Comparison of ENCODE assay signal across 1 cellular context in the genomic region with DNA sequence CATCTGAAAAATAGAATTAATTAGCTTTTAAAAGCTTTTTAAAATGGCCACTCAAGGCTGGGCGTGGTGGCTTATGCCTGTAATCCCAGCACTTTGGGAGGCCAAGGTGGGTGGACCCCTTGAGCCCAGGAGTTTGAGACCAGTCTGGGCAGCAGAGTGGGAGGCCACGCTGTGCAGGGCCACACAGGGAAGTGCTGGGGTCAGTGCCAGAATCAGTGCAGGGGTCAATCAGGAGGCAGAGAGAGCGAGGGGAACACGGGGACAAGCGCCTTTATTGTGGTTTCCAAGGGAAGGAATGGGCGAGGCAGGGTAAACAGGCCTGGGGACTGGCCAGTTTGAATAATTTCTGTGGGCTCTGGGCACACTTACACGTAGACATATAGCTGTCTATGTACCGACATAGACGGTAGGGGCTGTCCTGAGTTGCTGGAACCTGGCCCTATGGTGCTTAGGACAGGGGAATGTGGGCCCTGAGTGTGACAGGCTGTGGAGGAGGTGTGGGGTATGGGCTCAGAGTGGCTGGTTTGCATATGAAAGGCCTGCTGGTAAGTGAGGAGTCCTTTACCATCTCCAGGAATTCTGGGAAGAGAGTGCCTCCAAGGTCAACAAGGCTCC.
A peak's percentile ranks its signal among the peaks of the same experiment; 100 is the strongest.
TF ChIP-seq lines count a peak whose summit lies in the region.

No MANE protein-coding gene starts in this region.

TF ChIP-seq in GM23338, 12 proteins besides CTCF, POLR2A, EP300 and RAD21:
- peak; percentile 78 for TF ChIP-seq ZNF462 (CRISPR knock-in tag; IDR thresholded peaks at IDR 0.05)
- TF ChIP-seq ZNF331 (CRISPR knock-in tag; IDR thresholded peaks at IDR 0.05; ENCODE audit: low read depth), result no peak
